ENCODE assay signal across 8 cellular contexts in genomic region chr2:197215988-197216979, GRCh38.
DNase-seq lines count a peak whose midpoint lies in the region; ATAC-seq and TF ChIP-seq lines count a peak whose summit lies in the region.

No MANE protein-coding gene starts in this region.

- H3K27ac Mint-ChIP-seq in T-helper 2 cell treated with Interferon-gamma antibody and Interleukin-4, amounts not matched to agents 5 μg/mL and 100 μg/mL, for 36 hours = peak overlapping the region; percentile 74

- H3K36me3 Mint-ChIP-seq in T-helper 2 cell treated with Interferon-gamma antibody and Interleukin-4, amounts not matched to agents 5 μg/mL and 100 μg/mL, for 36 hours (ENCODE audit: low read depth) = peaks cover 12% of the 10 kb centered on the region

- H3K36me3 ChIP-seq in fibroblast of lung (ENCODE audit: control insufficient read depth, insufficient read depth, low read length) = no peaks in the 10 kb centered on the region
- H3K36me3 ChIP-seq in thymus (ENCODE audit: control insufficient read depth, insufficient read depth) = peaks cover 4% of the 10 kb centered on the region

- H3K9me3 ChIP-seq in fibroblast of lung (ENCODE audit: control insufficient read depth, insufficient read depth, low read depth, low read length) = no peaks in the 10 kb centered on the region
- no peaks in the 10 kb centered on the region for H3K9me3 ChIP-seq in thymus (ENCODE audit: control insufficient read depth)

- H3K9me3 Mint-ChIP-seq in T-helper 2 cell treated with Interferon-gamma antibody and Interleukin-4, amounts not matched to agents 5 μg/mL and 100 μg/mL, for 36 hours = no peaks in the 10 kb centered on the region

- H3K4me1 ChIP-seq in fibroblast of lung (ENCODE audit: control insufficient read depth, extremely low read depth, insufficient read depth, low read length) (peaks cover 3% of the 10 kb centered on the region), thymus (ENCODE audit: control insufficient read depth, insufficient read depth, low read length) (peaks cover 35% of the 10 kb centered on the region)

- WGBS in thymus = 55% methylated on average over 7 of the region's 7 CpGs

- H3K4me3 ChIP-seq in fibroblast of lung (replicated peaks in 1 of 4; ENCODE audit: control extremely low read depth in 1 of 4, insufficient read depth in 1 of 4, low read depth in 3 of 4, low read length in 4 of 4) (no peak overlapping the region), thymus (ENCODE audit: low read length) (no peak overlapping the region)

- no peaks in the 10 kb centered on the region for H3K79me2 ChIP-seq in fibroblast of lung (ENCODE audit: control insufficient read depth, insufficient read depth, low read length)

- no peak overlapping the region for H2AFZ ChIP-seq in fibroblast of lung (ENCODE audit: low read length)

- no peaks in the 10 kb centered on the region for H3K27me3 Mint-ChIP-seq in T-helper 2 cell treated with Interferon-gamma antibody and Interleukin-4, amounts not matched to agents 5 μg/mL and 100 μg/mL, for 36 hours (ENCODE audit: low read depth)

- H4K20me1 ChIP-seq in fibroblast of lung (ENCODE audit: control insufficient read depth, extremely low read depth, insufficient read depth, low read length) = no peaks in the 10 kb centered on the region

- TF ChIP-seq CTCF in fibroblast of lung (conservative IDR thresholded peaks at IDR 0.05 in 1 of 2, IDR thresholded peaks at IDR 0.05 in 1 of 2; ENCODE audit: low read depth in 1 of 2, low read length in 2 of 2) = no peak

- H3K27ac ChIP-seq in fibroblast of lung (ENCODE audit: insufficient read depth, low read length) (no peak overlapping the region), thymus (ENCODE audit: low read depth) (peak overlapping the region; percentile 49)

- ATAC-seq in HG02678 (IDR thresholded peaks at IDR 0.05; ENCODE audit: unreplicated experiment) = peak; percentile 69

- DNase-seq in T-helper 2 cell treated with Interferon-gamma antibody and Interleukin-4, amounts not matched to agents 5 μg/mL and 100 μg/mL, for 36 hours (ENCODE audit: low spot score) = no peak
- DNase-seq in T-helper 2 cell = no peak
- DNase-seq in NCI-H69 (lab: John Stamatoyannopoulos, UW) = peak; percentile 43
- DNase-seq in fibroblast of lung (ENCODE audit: low read depth in 2 of 2) = peak; percentile 42
- DNase-seq in NCI-H2196 treated with DMSO at 0.1 percent for 48 hours (lab: John Stamatoyannopoulos, UW; ENCODE audit: unreplicated experiment) = no peak
- DNase-seq in stimulated activated CD4-positive, alpha-beta T cell treated with anti-CD3 and anti-CD28 coated beads, Interleukin-12 subunit alpha, Interleukin-12 subunit beta, amount 100 ng/mL, for 4 hours = no peak

- H3K4me2 ChIP-seq in fibroblast of lung (ENCODE audit: extremely low read depth, insufficient read depth, low read length) = no peak overlapping the region

- H3K4me1 Mint-ChIP-seq in T-helper 2 cell treated with Interferon-gamma antibody and Interleukin-4, amounts not matched to agents 5 μg/mL and 100 μg/mL, for 36 hours (ENCODE audit: low read depth) = peaks cover 64% of the 10 kb centered on the region

- H3K4me3 Mint-ChIP-seq in T-helper 2 cell treated with Interferon-gamma antibody and Interleukin-4, amounts not matched to agents 5 μg/mL and 100 μg/mL, for 36 hours = peak overlapping the region; percentile 58

- H3K9ac ChIP-seq in fibroblast of lung (ENCODE audit: insufficient read depth, low read length) = no peak overlapping the region

- no peaks in the 10 kb centered on the region for H3K27me3 ChIP-seq in fibroblast of lung (ENCODE audit: control insufficient read depth, insufficient read depth, low read length)
- no peaks in the 10 kb centered on the region for H3K27me3 ChIP-seq in thymus (ENCODE audit: control insufficient read depth, insufficient read depth)

Comparison
In these comparisons a context has a peak if more than half of its experiments do, and no peak if none do; other contexts are left out.
1. DNase-seq: peak in NCI-H69 (single experiment) and fibroblast of lung (2 of 2); none in T-helper 2 cell treated with Interferon-gamma antibody and Interleukin-4, amounts not matched to agents 5 μg/mL and 100 μg/mL, for 36 hours (single experiment), T-helper 2 cell (0 of 5), NCI-H2196 treated with DMSO at 0.1 percent for 48 hours (single experiment) and stimulated activated CD4-positive, alpha-beta T cell treated with anti-CD3 and anti-CD28 coated beads, Interleukin-12 subunit alpha, Interleukin-12 subunit beta, amount 100 ng/mL, for 4 hours (single experiment).